In the genomic region with DNA sequence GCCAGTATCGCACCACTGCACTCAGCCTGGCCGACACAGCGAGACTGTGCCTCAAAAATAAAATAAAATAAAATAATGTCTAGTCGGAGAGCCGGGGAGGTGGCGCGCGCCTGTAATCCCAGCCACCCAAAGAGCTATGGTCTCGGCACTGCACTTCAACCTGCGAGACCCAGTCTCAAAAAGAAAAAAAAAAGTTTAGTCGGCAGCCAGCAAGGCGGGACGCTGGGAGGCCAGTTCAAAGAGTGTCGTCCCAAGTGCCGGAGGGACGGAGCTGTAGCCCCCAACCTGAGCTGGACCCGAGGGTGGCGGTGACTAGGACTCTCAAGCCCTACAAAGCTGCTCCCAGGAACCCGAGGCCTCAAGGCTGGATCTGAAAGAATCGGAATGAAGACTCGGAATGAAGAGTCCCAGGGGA, we compare ENCODE assay signal across 8 cellular contexts. TPM values are rescaled to one million over a fixed set of nuclear protein-coding genes. Genes with fewer than 3 reads are reported as not detected.
DNase-seq lines count a peak whose midpoint lies in the region; ATAC-seq and TF ChIP-seq lines count a peak whose summit lies in the region.

No MANE protein-coding gene starts in this region.

- H3K27me3 ChIP-seq in heart left ventricle (no peaks in the 10 kb centered on the region), skeletal muscle tissue (ENCODE audit: control insufficient read depth in 3 of 3, insufficient read depth in 3 of 3, low read length in 3 of 3) (no peaks in the 10 kb centered on the region)

- DNase-seq in T-helper 17 cell: no peak
- no peak for DNase-seq in heart left ventricle
- no peak for DNase-seq in AG20443 (ENCODE audit: low spot score)
- no peak for DNase-seq in stimulated activated CD4-positive, alpha-beta T cell treated with anti-CD3 and anti-CD28 coated beads, Interleukin-4, amount 100 ng/mL, for 24 hours
- no peak for DNase-seq in cerebellar nuclear complex (lab: John Stamatoyannopoulos, UW)

- H3K27me3 Mint-ChIP-seq in T-helper 17 cell: no peaks in the 10 kb centered on the region

- TF ChIP-seq CTCF in heart left ventricle (IDR thresholded peaks at IDR 0.05): no peak

- peaks cover 10% of the 10 kb centered on the region for H3K4me1 Mint-ChIP-seq in T-helper 17 cell

- H3K27ac ChIP-seq in heart left ventricle (peak overlapping the region; percentile 72 to 93 (median 85)), skeletal muscle tissue (ENCODE audit: low read depth, low read length) (peak overlapping the region; percentile 93)

- H3K36me3 Mint-ChIP-seq in T-helper 17 cell (ENCODE audit: low read depth): peaks cover 2% of the 10 kb centered on the region

- peak overlapping the region; percentile 93 for H3K4me3 Mint-ChIP-seq in T-helper 17 cell

- WGBS in heart left ventricle, 4 donors: 26 to 32% (median 29%) methylated on average over 21 of the region's 21 CpGs

- intact Hi-C loops in heart left ventricle (cut with DNase I): loop anchor here in 2 of 10 donors (1.0 to 5.0 kb wide), 2 partner anchors 28 to 43 kb away; a partner anchor contains a TSS

- H3K9ac ChIP-seq in skeletal muscle tissue (ENCODE audit: low read depth in 1 of 3, low read length in 3 of 3): peak overlapping the region; percentile 92 to 96 (median 94)

- no peak for TF ChIP-seq POLR2A in heart left ventricle (IDR thresholded peaks at IDR 0.05)

- no peaks in the 10 kb centered on the region for H3K9me3 ChIP-seq in T-helper 17 cell (ENCODE audit: control insufficient read depth, low read length, poor library complexity, severe bottlenecking)
- no peaks in the 10 kb centered on the region for H3K9me3 ChIP-seq in heart left ventricle
- H3K9me3 ChIP-seq in skeletal muscle tissue (ENCODE audit: control insufficient read depth in 3 of 3, low read length in 3 of 3): no peaks in the 10 kb centered on the region

- peaks cover 0 to 36% (median 3%) of the 10 kb centered on the region in 9 donors for H3K36me3 ChIP-seq in heart left ventricle
- H3K36me3 ChIP-seq in skeletal muscle tissue (ENCODE audit: control insufficient read depth in 3 of 3, insufficient read depth in 3 of 3, low read length in 3 of 3): peaks cover 10 to 20% (median 19%) of the 10 kb centered on the region in 3 donors

- H3K27ac Mint-ChIP-seq in T-helper 17 cell: no peak overlapping the region

- peaks cover 0 to 16% (median 12%) of the 10 kb centered on the region in 12 donors for H3K4me1 ChIP-seq in heart left ventricle
- H3K4me1 ChIP-seq in skeletal muscle tissue (ENCODE audit: control insufficient read depth in 3 of 3, insufficient read depth in 3 of 3, low read length in 3 of 3): peaks cover 4 to 24% (median 9%) of the 10 kb centered on the region in 3 donors

- H3K4me3 ChIP-seq in heart left ventricle (peak overlapping the region; percentile 55 to 86 (median 63)), skeletal muscle tissue (ENCODE audit: low read length in 3 of 3) (peak overlapping the region; percentile 71 to 95 (median 93))

- ATAC-seq in GM21825 (IDR thresholded peaks at IDR 0.05; ENCODE audit: unreplicated experiment) (peak; percentile 10), T-helper 17 cell (no peak), heart left ventricle (peak in 2 of 4 donors; percentile 4 to 23), GM18868 (IDR thresholded peaks at IDR 0.05; ENCODE audit: unreplicated experiment) (no peak)

RNA-seq across cellular contexts. Expression of a gene that starts 0.6 kb away (rescaled TPM):
- 1 to 10 TPM in 1 of 2 donors, not detected in 1; 1.1 TPM for total RNA-seq in T-helper 17 cell
- total RNA-seq in heart left ventricle: under 1 TPM in 2 of 9 donors, not detected in 7; 0.51 to 0.96 TPM
- under 1 TPM; 0.18 to 0.46 TPM for polyA plus RNA-seq in heart left ventricle
- total RNA-seq in skeletal muscle tissue: not detected

RNA-seq across cellular contexts. Expression of a gene that starts 7.0 kb away (rescaled TPM):
- total RNA-seq in T-helper 17 cell: under 1 TPM; 0.25 to 0.70 TPM
- total RNA-seq in heart left ventricle: 10 to 100 TPM; 10.9 to 35.3 (median 15.4) TPM
- polyA plus RNA-seq in heart left ventricle: 10 to 100 TPM; 11.3 to 15.6 TPM
- total RNA-seq in skeletal muscle tissue: 0.52 TPM

RNA-seq across cellular contexts. Expression of a gene that starts 27.7 kb away (rescaled TPM):
- total RNA-seq in T-helper 17 cell (10 to 100 TPM; 28.5 to 32.9 TPM), heart left ventricle (10 to 100 TPM; 21.9 to 46.5 (median 28.9) TPM), skeletal muscle tissue (21.4 TPM)
- 10 to 100 TPM; 23.6 to 29.0 TPM for polyA plus RNA-seq in heart left ventricle

RNA-seq across cellular contexts. Expression of a gene that starts 34.3 kb away (rescaled TPM):
- total RNA-seq in T-helper 17 cell: 1 to 10 TPM in 1 of 2 donors, under 1 TPM in 1; 0.39 to 1.6 TPM
- total RNA-seq in heart left ventricle: 10 to 100 TPM; 19.2 to 69.0 (median 40.9) TPM
- polyA plus RNA-seq in heart left ventricle: 10 to 100 TPM; 41.1 to 61.7 TPM
- total RNA-seq in skeletal muscle tissue: 12.0 TPM
